8 cellular contexts compared by ENCODE assay signal in the genomic region with DNA sequence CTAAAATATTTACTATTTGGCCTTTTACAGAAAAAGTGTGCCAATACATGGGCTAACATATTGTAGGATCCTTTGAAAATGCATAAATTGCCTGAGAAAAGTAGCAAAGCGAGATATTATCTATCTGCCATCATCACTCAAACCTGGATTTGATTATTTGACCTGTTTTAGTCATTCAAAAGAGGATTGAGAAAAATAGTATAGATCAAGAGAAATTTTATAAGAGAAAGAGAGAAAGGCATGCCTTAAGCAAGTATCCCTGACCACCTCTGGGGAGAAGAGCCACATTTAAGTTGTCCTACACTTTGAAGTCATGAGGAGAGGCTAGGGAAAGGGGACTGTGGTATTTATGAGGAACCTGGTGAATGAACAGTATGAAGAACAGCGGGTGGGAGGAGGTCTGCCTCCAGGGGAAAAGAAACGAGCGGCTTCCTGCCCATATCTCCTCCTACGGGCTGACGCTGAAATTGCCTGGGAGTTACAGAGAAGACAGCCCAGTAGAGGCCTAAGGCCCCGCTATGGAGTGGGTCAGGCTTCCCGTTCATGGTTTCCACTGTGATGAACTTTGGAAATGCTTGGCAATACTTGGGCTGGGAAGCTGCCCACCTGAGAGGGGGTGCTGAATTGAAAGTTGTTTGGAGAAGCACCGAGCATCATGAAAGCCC.
DNase-seq lines count a peak whose midpoint lies in the region; TF ChIP-seq lines count a peak whose summit lies in the region.

No MANE protein-coding gene starts in this region.

- H3K9me3 ChIP-seq in duodenal mucosa (ENCODE audit: control insufficient read depth in 1 of 2, low read length in 2 of 2): no peaks in the 10 kb centered on the region
- no peaks in the 10 kb centered on the region for H3K9me3 ChIP-seq in colonic mucosa

- no peaks in the 10 kb centered on the region for H3K9me3 Mint-ChIP-seq in osteocyte (ENCODE audit: unreplicated experiment)

- H3K27ac Mint-ChIP-seq in osteocyte (ENCODE audit: unreplicated experiment): no peak overlapping the region

- H3K27ac ChIP-seq in duodenal mucosa (ENCODE audit: low read depth, low read length): peak overlapping the region; percentile 44
- H3K27ac ChIP-seq in colonic mucosa: no peak overlapping the region

- no peaks in the 10 kb centered on the region for H3K27me3 ChIP-seq in duodenal mucosa (ENCODE audit: control insufficient read depth in 1 of 2, insufficient read depth in 2 of 2, low read length in 2 of 2)
- no peaks in the 10 kb centered on the region for H3K27me3 ChIP-seq in colonic mucosa

- peaks cover 3% of the 10 kb centered on the region for H3K4me1 Mint-ChIP-seq in osteocyte (ENCODE audit: unreplicated experiment)

- no peak overlapping the region for H3K4me3 Mint-ChIP-seq in osteocyte (ENCODE audit: unreplicated experiment)

- H3K36me3 Mint-ChIP-seq in osteocyte (ENCODE audit: unreplicated experiment): no peaks in the 10 kb centered on the region

- TF ChIP-seq POLR2A in NB4 (IDR thresholded peaks at IDR 0.05; ENCODE audit: extremely low read depth, insufficient read length): no peak

- H3K4me1 ChIP-seq in duodenal mucosa (ENCODE audit: control insufficient read depth in 1 of 2, insufficient read depth in 2 of 2, low read length in 2 of 2) (peaks cover 5 to 20% of the 10 kb centered on the region in 2 donors), colonic mucosa (no peaks in the 10 kb centered on the region)

- TF ChIP-seq CTCF in GM12872 (IDR thresholded peaks at IDR 0.05; ENCODE audit: insufficient read depth, low read depth, low read length) (peak; percentile 35; the same call in 1 of the 3 replicates), NB4 (IDR thresholded peaks at IDR 0.05; ENCODE audit: low read depth, low read length) (peak; percentile 25), osteocyte (IDR thresholded peaks at IDR 0.05) (peak; percentile 47), colonic mucosa (IDR thresholded peaks at IDR 0.05) (no peak), GM10266 (IDR thresholded peaks at IDR 0.05; ENCODE audit: control insufficient read depth, insufficient read depth, low read depth, missing control alignments) (no peak)

- H3K4me3 ChIP-seq in NB4 (ENCODE audit: low read depth, low read length): peak overlapping the region; percentile 40
- no peak overlapping the region for H3K4me3 ChIP-seq in duodenal mucosa (ENCODE audit: low read depth in 1 of 2, low read length in 2 of 2)
- H3K4me3 ChIP-seq in colonic mucosa: no peak overlapping the region

- no peaks in the 10 kb centered on the region for H3K27me3 Mint-ChIP-seq in osteocyte (ENCODE audit: unreplicated experiment)

- peak; percentile 86 for DNase-seq in NB4 (ENCODE audit: low read depth)
- no peak for DNase-seq in osteocyte (ENCODE audit: extremely low spot score, unreplicated experiment)
- no peak for DNase-seq in colonic mucosa
- no peak for DNase-seq in GM10266 (ENCODE audit: extremely low spot score)
- no peak for DNase-seq in stimulated activated CD4-positive, alpha-beta T cell treated with anti-CD3 and anti-CD28 coated beads, Interleukin-4, amount 100 ng/mL, for 1 hour
- no peak for DNase-seq in stimulated activated naive CD4-positive, alpha-beta T cell (lab: John Stamatoyannopoulos, UW)

- H3K9ac ChIP-seq in duodenal mucosa (ENCODE audit: low read depth in 1 of 2, low read length in 2 of 2): no peak overlapping the region
- no peak overlapping the region for H3K9ac ChIP-seq in colonic mucosa (ENCODE audit: low read depth in 2 of 2, low read length in 2 of 2)

- intact Hi-C loops in colonic mucosa (cut with DNase I): no loop called here

- H3K36me3 ChIP-seq in duodenal mucosa (ENCODE audit: control insufficient read depth in 1 of 2, insufficient read depth in 2 of 2, low read length in 2 of 2) (no peaks in the 10 kb centered on the region), colonic mucosa (no peaks in the 10 kb centered on the region)

Comparison
In these comparisons a context has a peak if more than half of its experiments do, and no peak if none do; other contexts are left out.
1. CTCF ChIP-seq: peak in GM12872 (single experiment), NB4 (single experiment) and osteocyte (single experiment); none in colonic mucosa (single experiment) and GM10266 (single experiment).